ENCODE assay signal across 8 cellular contexts in genomic region chr18:21600526-21601410, GRCh38. TPM values are rescaled to one million over a fixed set of nuclear protein-coding genes. Genes with fewer than 3 reads are reported as not detected.
DNase-seq lines count a peak whose midpoint lies in the region; ATAC-seq and TF ChIP-seq lines count a peak whose summit lies in the region.

TSS of gene ESCO1 (minus strand) at chr18:21600704. CDS start at chr18:21574843, 25,861 bp downstream.

- WGBS in ovary, 3 donors = 8 to 18% (median 9%) methylated on average over 40 to 74 of the region's 74 CpGs
- 10 to 49% methylated on average over 12 to 62 of the region's 74 CpGs for WGBS in thyroid gland, 2 donors

- H3K9me3 ChIP-seq in ovary = no peaks in the 10 kb centered on the region
- H3K9me3 ChIP-seq in thyroid gland = no peaks in the 10 kb centered on the region

- peaks cover 3% of the 10 kb centered on the region for H3K4me1 ChIP-seq in ovary (ENCODE audit: insufficient read depth)
- peaks cover 12 to 16% of the 10 kb centered on the region in 2 donors for H3K4me1 ChIP-seq in thyroid gland

- H3K9me3 Mint-ChIP-seq in activated naive CD8-positive, alpha-beta T cell treated with anti-CD3 and anti-CD28 coated beads for 36 hours = no peaks in the 10 kb centered on the region

- peak; percentile 98 for TF ChIP-seq CTCF in GM12865 (IDR thresholded peaks at IDR 0.05; ENCODE audit: insufficient read depth, low read depth, low read length, missing control alignments)
- TF ChIP-seq CTCF in ovary (IDR thresholded peaks at IDR 0.05) = peak; percentile 96 to 99 (median 98)
- peak; percentile 91 to 99 (median 98) for TF ChIP-seq CTCF in thyroid gland (IDR thresholded peaks at IDR 0.05)

- H3K27me3 Mint-ChIP-seq in activated naive CD8-positive, alpha-beta T cell treated with anti-CD3 and anti-CD28 coated beads for 36 hours = no peaks in the 10 kb centered on the region

- peaks cover 34% of the 10 kb centered on the region for H3K4me1 Mint-ChIP-seq in activated naive CD8-positive, alpha-beta T cell treated with anti-CD3 and anti-CD28 coated beads for 36 hours

- H3K36me3 ChIP-seq in ovary (no peaks in the 10 kb centered on the region), thyroid gland (no peaks in the 10 kb centered on the region)

- intact Hi-C loops in head of caudate nucleus (cut with DNase I) = no loop called here
- intact Hi-C loops in ovary (cut with DNase I) = loop anchor here in 2 of 4 donors (5.0 to 10.0 kb wide), 3 partner anchors 142 to 358 kb away; partner anchors contain the start of genes GREB1L (in 1 of the 2) and MIB1 (in 1 of the 2)
- intact Hi-C loops in thyroid gland (cut with DNase I) = no loop called here

- DNase-seq in GM12865 (ENCODE audit: low read depth) (peak; percentile 99), NCI-H1105 (lab: John Stamatoyannopoulos, UW) (peak; percentile 99), SKM-1 treated with dmso at 0.1 percent for 144 hours (lab: John Stamatoyannopoulos, UW; ENCODE audit: unreplicated experiment) (peak; percentile 97), head of caudate nucleus (peak; percentile 79 to 95 (median 90)), ovary (peak; percentile 94 to 97 (median 95)), thyroid gland (peak; percentile 98 to 99)
- DNase-seq in activated naive CD8-positive, alpha-beta T cell treated with anti-CD3 and anti-CD28 coated beads for 36 hours = peak; percentile 97

- TF ChIP-seq POLR2A in ovary (IDR thresholded peaks at IDR 0.05) (peak; percentile 78), thyroid gland (IDR thresholded peaks at IDR 0.05) (peak; percentile 68 to 93)

- peaks cover 10% of the 10 kb centered on the region for H3K36me3 Mint-ChIP-seq in activated naive CD8-positive, alpha-beta T cell treated with anti-CD3 and anti-CD28 coated beads for 36 hours

- H3K27me3 ChIP-seq in ovary (no peaks in the 10 kb centered on the region), thyroid gland (no peaks in the 10 kb centered on the region)

- H3K4me3 ChIP-seq in GM12865 (ENCODE audit: low read depth, low read length) (peak within 1 kb of the TSS; percentile 94), ovary (peak within 1 kb of the TSS; percentile 96), thyroid gland (replicated peaks in 1 of 3) (peak within 1 kb of the TSS; percentile 82 to 96 (median 88))

- peak; percentile 63 for TF ChIP-seq EP300 in ovary (IDR thresholded peaks at IDR 0.05)

- peak; percentile 91 for ATAC-seq in HG02642 (IDR thresholded peaks at IDR 0.05; ENCODE audit: poor library complexity, unreplicated experiment)

- peak within 1 kb of the TSS; percentile 99 for H3K27ac Mint-ChIP-seq in activated naive CD8-positive, alpha-beta T cell treated with anti-CD3 and anti-CD28 coated beads for 36 hours

- H3K27ac ChIP-seq in ovary (peak within 1 kb of the TSS; percentile 36 to 93), thyroid gland (peak within 1 kb of the TSS; percentile 98)

- peak within 1 kb of the TSS; percentile 99 for H3K4me3 Mint-ChIP-seq in activated naive CD8-positive, alpha-beta T cell treated with anti-CD3 and anti-CD28 coated beads for 36 hours

RNA-seq across cellular contexts. Expression of gene ESCO1, which starts in this region (rescaled TPM):
- total RNA-seq in activated naive CD8-positive, alpha-beta T cell treated with anti-CD3 and anti-CD28 coated beads for 36 hours = 10 to 100 TPM; 18.5 to 20.1 TPM
- total RNA-seq in ovary (10 to 100 TPM; 10.9 to 21.3 (median 16.9) TPM), thyroid gland (10 to 100 TPM; 24.6 to 38.3 (median 31.3) TPM)
- 10 to 100 TPM in 1 of 2 donors, 1 to 10 TPM in 1; 8.1 to 12.2 TPM for polyA plus RNA-seq in ovary

Comparison
In these comparisons a context has a peak if more than half of its experiments do, and no peak if none do; other contexts are left out.
1. Peak in every context shown above with its lines: DNase-seq, ATAC-seq, H3K4me3 ChIP-seq and H3K27ac ChIP-seq.